ENCODE assay signal across 1 cellular context in the genomic region with DNA sequence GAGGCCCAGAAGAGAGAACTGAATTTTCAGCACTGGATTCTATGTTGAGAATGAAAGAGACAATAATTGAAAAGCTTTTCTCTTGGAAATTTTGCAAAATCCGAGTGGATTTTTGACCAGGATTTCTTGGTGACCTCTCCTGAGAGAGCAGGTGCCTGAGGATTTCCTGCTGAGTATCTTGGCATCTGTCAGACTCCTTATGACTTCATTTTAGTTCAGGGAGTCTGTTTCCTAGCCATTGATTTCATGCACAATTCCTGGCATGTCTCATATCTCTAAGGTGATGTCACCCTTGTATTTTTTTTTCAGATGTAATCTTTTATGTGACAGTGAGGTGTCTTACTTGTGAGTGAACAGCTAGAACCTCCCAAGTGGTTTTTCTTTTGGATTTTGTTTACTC.
TF ChIP-seq lines count a peak whose summit lies in the region.

No MANE protein-coding gene starts in this region.

TF ChIP-seq in HEK293, 187 proteins besides CTCF, POLR2A, EP300 and RAD21 (continued from another document and continues in another):
- TF ChIP-seq ZNF585B (tag by site-specific recombination; IDR thresholded peaks at IDR 0.05) (no peak), ZNF211 (tag by site-specific recombination; IDR thresholded peaks at IDR 0.05; ENCODE audit: low read depth) (no peak), IKZF3 (tag by site-specific recombination; IDR thresholded peaks at IDR 0.05) (0 out of 2 replicates have a peak, but pooled peaks have one; percentile 44), PBX3 (CRISPR knock-in tag; IDR thresholded peaks at IDR 0.05) (no peak), ZBTB21 (tag by site-specific recombination; IDR thresholded peaks at IDR 0.05) (peak; percentile 84), ZNF514 (tag by site-specific recombination; IDR thresholded peaks at IDR 0.05) (no peak), ZNF18 (tag by site-specific recombination; IDR thresholded peaks at IDR 0.05) (no peak), GLIS2 (tag by site-specific recombination; IDR thresholded peaks at IDR 0.05) (no peak), ZNF324 (tag by site-specific recombination; IDR thresholded peaks at IDR 0.05) (no peak), ZNF114 (tag by site-specific recombination; IDR thresholded peaks at IDR 0.05) (no peak), ZNF555 (tag by site-specific recombination; conservative IDR thresholded peaks at IDR 0.05) (no peak), HIC1 (tag by site-specific recombination; IDR thresholded peaks at IDR 0.05) (no peak), ZXDB (tag by site-specific recombination; IDR thresholded peaks at IDR 0.05) (peak; percentile 70), ZNF843 (tag by site-specific recombination; IDR thresholded peaks at IDR 0.05) (no peak), ZNF362 (tag by site-specific recombination; IDR thresholded peaks at IDR 0.05) (peak; percentile 73), ZNF549 (tag by site-specific recombination; IDR thresholded peaks at IDR 0.05) (no peak), ZBTB49 (tag by site-specific recombination; IDR thresholded peaks at IDR 0.05; ENCODE audit: low read depth) (no peak), ZNF37A (tag by site-specific recombination; IDR thresholded peaks at IDR 0.05) (no peak), GLI4 (tag by site-specific recombination; IDR thresholded peaks at IDR 0.05) (no peak), KLF8 (tag by site-specific recombination; IDR thresholded peaks at IDR 0.05) (peak; percentile 75), ZNF623 (tag by site-specific recombination; IDR thresholded peaks at IDR 0.05) (no peak), KLF10 (tag by site-specific recombination; IDR thresholded peaks at IDR 0.05) (peak; percentile 44; the same call in 1 of the 2 replicates), WT1 (tag by site-specific recombination; IDR thresholded peaks at IDR 0.05) (0 out of 2 replicates have a peak, but pooled peaks have one; percentile 32), SP7 (tag by site-specific recombination; IDR thresholded peaks at IDR 0.05) (peak; percentile 81), ZNF169 (tag by site-specific recombination; IDR thresholded peaks at IDR 0.05) (no peak), PATZ1 (tag by site-specific recombination; IDR thresholded peaks at IDR 0.05) (no peak; the same call in 1 of the 2 replicates), ZNF530 (tag by site-specific recombination; IDR thresholded peaks at IDR 0.05; ENCODE audit: low read depth) (no peak), ZBTB26 (tag by site-specific recombination; optimal IDR thresholded peaks at IDR 0.05) (no peak), ZSCAN4 (tag by site-specific recombination; IDR thresholded peaks at IDR 0.05) (no peak)
- TF ChIP-seq, protein P1, sequence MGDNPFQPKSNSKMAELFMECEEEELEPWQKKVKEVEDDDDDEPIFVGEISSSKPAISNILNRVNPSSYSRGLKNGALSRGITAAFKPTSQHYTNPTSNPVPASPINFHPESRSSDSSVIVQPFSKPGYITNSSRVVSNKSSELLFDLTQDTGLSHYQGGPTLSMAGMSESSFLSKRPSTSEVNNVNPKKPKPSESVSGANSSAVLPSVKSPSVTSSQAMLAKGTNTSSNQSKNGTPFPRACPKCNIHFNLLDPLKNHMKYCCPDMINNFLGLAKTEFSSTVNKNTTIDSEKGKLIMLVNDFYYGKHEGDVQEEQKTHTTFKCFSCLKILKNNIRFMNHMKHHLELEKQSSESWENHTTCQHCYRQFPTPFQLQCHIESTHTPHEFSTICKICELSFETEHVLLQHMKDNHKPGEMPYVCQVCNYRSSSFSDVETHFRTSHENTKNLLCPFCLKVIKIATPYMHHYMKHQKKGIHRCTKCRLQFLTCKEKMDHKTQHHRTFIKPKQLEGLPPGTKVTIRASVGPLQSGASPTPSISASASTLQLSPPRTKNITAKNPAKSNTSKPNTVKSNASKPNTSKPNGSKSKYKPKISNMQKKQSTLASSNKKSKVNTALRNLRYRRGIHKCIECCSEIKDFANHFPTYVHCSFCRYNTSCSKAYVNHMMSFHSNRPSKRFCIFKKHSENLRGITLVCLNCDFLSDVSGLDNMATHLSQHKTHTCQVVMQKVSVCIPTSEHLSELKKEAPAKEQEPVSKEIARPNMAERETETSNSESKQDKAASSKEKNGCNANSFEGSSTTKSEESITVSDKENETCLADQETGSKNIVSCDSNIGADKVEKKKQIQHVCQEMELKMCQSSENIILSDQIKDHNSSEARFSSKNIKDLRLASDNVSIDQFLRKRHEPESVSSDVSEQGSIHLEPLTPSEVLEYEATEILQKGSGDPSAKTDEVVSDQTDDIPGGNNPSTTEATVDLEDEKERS (tag by site-specific recombination; IDR thresholded peaks at IDR 0.05), result no peak
- TF ChIP-seq, protein P2, sequence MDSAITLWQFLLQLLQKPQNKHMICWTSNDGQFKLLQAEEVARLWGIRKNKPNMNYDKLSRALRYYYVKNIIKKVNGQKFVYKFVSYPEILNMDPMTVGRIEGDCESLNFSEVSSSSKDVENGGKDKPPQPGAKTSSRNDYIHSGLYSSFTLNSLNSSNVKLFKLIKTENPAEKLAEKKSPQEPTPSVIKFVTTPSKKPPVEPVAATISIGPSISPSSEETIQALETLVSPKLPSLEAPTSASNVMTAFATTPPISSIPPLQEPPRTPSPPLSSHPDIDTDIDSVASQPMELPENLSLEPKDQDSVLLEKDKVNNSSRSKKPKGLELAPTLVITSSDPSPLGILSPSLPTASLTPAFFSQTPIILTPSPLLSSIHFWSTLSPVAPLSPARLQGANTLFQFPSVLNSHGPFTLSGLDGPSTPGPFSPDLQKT (IDR thresholded peaks at IDR 0.05; ENCODE audit: borderline replicate concordance, low read depth, low read length), result no peak
- TF ChIP-seq, protein P3, sequence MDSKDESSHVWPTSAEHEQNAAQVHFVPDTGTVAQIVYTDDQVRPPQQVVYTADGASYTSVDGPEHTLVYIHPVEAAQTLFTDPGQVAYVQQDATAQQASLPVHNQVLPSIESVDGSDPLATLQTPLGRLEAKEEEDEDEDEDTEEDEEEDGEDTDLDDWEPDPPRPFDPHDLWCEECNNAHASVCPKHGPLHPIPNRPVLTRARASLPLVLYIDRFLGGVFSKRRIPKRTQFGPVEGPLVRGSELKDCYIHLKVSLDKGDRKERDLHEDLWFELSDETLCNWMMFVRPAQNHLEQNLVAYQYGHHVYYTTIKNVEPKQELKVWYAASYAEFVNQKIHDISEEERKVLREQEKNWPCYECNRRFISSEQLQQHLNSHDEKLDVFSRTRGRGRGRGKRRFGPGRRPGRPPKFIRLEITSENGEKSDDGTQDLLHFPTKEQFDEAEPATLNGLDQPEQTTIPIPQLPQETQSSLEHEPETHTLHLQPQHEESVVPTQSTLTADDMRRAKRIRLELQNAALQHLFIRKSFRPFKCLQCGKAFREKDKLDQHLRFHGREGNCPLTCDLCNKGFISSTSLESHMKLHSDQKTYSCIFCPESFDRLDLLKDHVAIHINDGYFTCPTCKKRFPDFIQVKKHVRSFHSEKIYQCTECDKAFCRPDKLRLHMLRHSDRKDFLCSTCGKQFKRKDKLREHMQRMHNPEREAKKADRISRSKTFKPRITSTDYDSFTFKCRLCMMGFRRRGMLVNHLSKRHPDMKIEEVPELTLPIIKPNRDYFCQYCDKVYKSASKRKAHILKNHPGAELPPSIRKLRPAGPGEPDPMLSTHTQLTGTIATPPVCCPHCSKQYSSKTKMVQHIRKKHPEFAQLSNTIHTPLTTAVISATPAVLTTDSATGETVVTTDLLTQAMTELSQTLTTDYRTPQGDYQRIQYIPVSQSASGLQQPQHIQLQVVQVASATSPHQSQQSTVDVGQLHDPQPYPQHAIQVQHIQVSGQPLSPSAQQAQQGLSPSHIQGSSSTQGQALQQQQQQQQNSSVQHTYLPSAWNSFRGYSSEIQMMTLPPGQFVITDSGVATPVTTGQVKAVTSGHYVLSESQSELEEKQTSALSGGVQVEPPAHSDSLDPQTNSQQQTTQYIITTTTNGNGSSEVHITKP (tag by site-specific recombination; IDR thresholded peaks at IDR 0.05), result peak; percentile 53; the same call in 1 of the 2 replicates
